21 cellular contexts compared by ENCODE assay signal in genomic region chr22:25018009-25018408, GRCh38.
"Had no signal": no experiment of that assay in that cellular context is flagged by ENCODE, and none has a peak within 500 bp of the region (broad histone marks: within the 10 kb centered on the region; RNA-seq: fewer than 3 reads in every experiment).

No MANE protein-coding gene starts in this region.

- H3K27ac Mint-ChIP-seq: natural killer cell; stimulated activated naive B cell treated with anti-CD40 and anti-IgM and Interleukin-4, amounts not matched to agents 10 μg/mL and 1 μg/mL and 100 μg/mL, for 72 hours; stimulated activated naive CD8-positive, alpha-beta T cell treated with anti-CD3 and anti-CD28 coated beads, Interleukin-15, Interleukin-2, amounts not matched to agents 100 ng/mL and 50 ng/mL, for 24 hours had no signal

- DNase-seq: dorsolateral prefrontal cortex; effector CD4-positive, alpha-beta T cell; foreskin fibroblast; gastrocnemius medialis; head of caudate nucleus; kidney; natural killer cell; occipital lobe; ovary; posterior cingulate gyrus; stimulated activated CD4-positive, alpha-beta T cell treated with anti-CD3 and anti-CD28 coated beads, Interleukin-15, amount 100 ng/mL, for 24 hours; stimulated activated CD4-positive, alpha-beta T cell treated with anti-CD3 and anti-CD28 coated beads, Interleukin-2, amount 100 ng/mL, for 48 hours; stimulated activated naive B cell treated with anti-CD40 and anti-IgM and Interleukin-4, amounts not matched to agents 10 μg/mL and 1 μg/mL and 100 μg/mL, for 72 hours; upper lobe of right lung had no signal

- H3K27me3 ChIP-seq: dorsolateral prefrontal cortex, gastrocnemius medialis, hepatocyte, ovary, tibial nerve, upper lobe of right lung, vagina had no signal

- ATAC-seq: gastrocnemius medialis; left lobe of liver; natural killer cell; stimulated activated naive B cell treated with anti-CD40 and anti-IgM and Interleukin-4, amounts not matched to agents 10 μg/mL and 1 μg/mL and 100 μg/mL, for 72 hours; upper lobe of right lung had no signal

- H3K27ac ChIP-seq: dorsolateral prefrontal cortex, gastrocnemius medialis, hepatocyte, ovary, skin epidermis, thoracic aorta, tibial nerve, upper lobe of right lung, vagina had no signal

- H3K4me2 ChIP-seq: hepatocyte had no signal

- H3K36me3 Mint-ChIP-seq: natural killer cell; stimulated activated naive B cell treated with anti-CD40 and anti-IgM and Interleukin-4, amounts not matched to agents 10 μg/mL and 1 μg/mL and 100 μg/mL, for 72 hours had no signal

- H3K36me3 ChIP-seq: gastrocnemius medialis, ovary, thoracic aorta, upper lobe of right lung, vagina had no signal

- H3K4me1 Mint-ChIP-seq: natural killer cell; stimulated activated naive B cell treated with anti-CD40 and anti-IgM and Interleukin-4, amounts not matched to agents 10 μg/mL and 1 μg/mL and 100 μg/mL, for 72 hours had no signal

- H3K4me3 Mint-ChIP-seq: natural killer cell; stimulated activated naive B cell treated with anti-CD40 and anti-IgM and Interleukin-4, amounts not matched to agents 10 μg/mL and 1 μg/mL and 100 μg/mL, for 72 hours; stimulated activated naive CD8-positive, alpha-beta T cell treated with anti-CD3 and anti-CD28 coated beads, Interleukin-15, Interleukin-2, amounts not matched to agents 100 ng/mL and 50 ng/mL, for 24 hours had no signal

- H3K9me3 Mint-ChIP-seq: natural killer cell; stimulated activated naive B cell treated with anti-CD40 and anti-IgM and Interleukin-4, amounts not matched to agents 10 μg/mL and 1 μg/mL and 100 μg/mL, for 72 hours; stimulated activated naive CD8-positive, alpha-beta T cell treated with anti-CD3 and anti-CD28 coated beads, Interleukin-15, Interleukin-2, amounts not matched to agents 100 ng/mL and 50 ng/mL, for 24 hours had no signal

- H2AFZ ChIP-seq: hepatocyte had no signal

- H3K4me3 ChIP-seq: dorsolateral prefrontal cortex, gastrocnemius medialis, hepatocyte, ovary, skin epidermis, thoracic aorta, tibial nerve, upper lobe of right lung, vagina had no signal

- H3K9me3 ChIP-seq: gastrocnemius medialis, ovary, thoracic aorta, tibial nerve, upper lobe of right lung, vagina had no signal
